Comparison of ENCODE assay signal across 23 cellular contexts in genomic region chr3:103950676-103951075, GRCh38.
"Had no signal": no experiment of that assay in that cellular context is flagged by ENCODE, and none has a peak within 500 bp of the region (broad histone marks: within the 10 kb centered on the region; RNA-seq: fewer than 3 reads in every experiment).

No MANE protein-coding gene starts in this region.

- DNase-seq: stimulated activated CD4-positive, alpha-beta T cell treated with anti-CD3 and anti-CD28 coated beads, Interleukin-2, amount 100 ng/mL, for 48 hours; stimulated activated CD4-positive, alpha-beta T cell treated with anti-CD3 and anti-CD28 coated beads, Interleukin-4, amount 100 ng/mL, for 1 hour; stimulated activated CD4-positive, alpha-beta T cell treated with anti-CD3 and anti-CD28 coated beads, Interleukin-4, amount 100 ng/mL, for 24 hours; stimulated activated CD4-positive, alpha-beta T cell treated with anti-CD3 and anti-CD28 coated beads, Interleukin-4, amount 100 ng/mL, for 4 hours; stimulated activated CD8-positive, alpha-beta memory T cell treated with anti-CD3 and anti-CD28 coated beads, Interleukin-4, amount 100 ng/mL, for 48 hours; stimulated activated naive B cell treated with anti-CD40 and anti-IgM and Interleukin-4, amounts not matched to agents 10 μg/mL and 1 μg/mL and 100 μg/mL, for 72 hours; stimulated activated naive CD4-positive, alpha-beta T cell; stimulated activated naive CD4-positive, alpha-beta T cell treated with Interleukin-2 at 50 U/mL for 16 hours; stimulated activated naive CD8-positive, alpha-beta T cell treated with anti-CD3 and anti-CD28 coated beads, Interleukin-15, amount 100 ng/mL, for 72 hours; stimulated activated naive CD8-positive, alpha-beta T cell treated with anti-CD3 and anti-CD28 coated beads, Interleukin-15, Interleukin-2, amounts not matched to agents 100 U/mL and 50 U/mL, for 24 hours; stomach; substantia nigra; testis; thyroid gland; tibial artery; transverse colon; trophoblast cell; upper lobe of left lung; upper lobe of right lung; uterus had no signal

- H3K4me1 ChIP-seq: stomach, suprapubic skin, testis, thyroid gland, tibial artery, tibial nerve, transverse colon, upper lobe of left lung, upper lobe of right lung, uterus had no signal

- H3K4me3 ChIP-seq: stomach, suprapubic skin, testis, thoracic aorta, thyroid gland, tibial artery, tibial nerve, transverse colon, upper lobe of left lung, upper lobe of right lung, uterus had no signal

- H3K27ac ChIP-seq: stomach, suprapubic skin, testis, thoracic aorta, thyroid gland, tibial artery, tibial nerve, transverse colon, upper lobe of left lung, upper lobe of right lung, uterus had no signal

- H3K36me3 ChIP-seq: stomach, suprapubic skin, thoracic aorta, thyroid gland, tibial artery, tibial nerve, transverse colon, upper lobe of left lung, upper lobe of right lung, uterus had no signal

- H3K9me3 ChIP-seq: stomach, suprapubic skin, testis, thoracic aorta, thyroid gland, tibial artery, tibial nerve, transverse colon, upper lobe of left lung, upper lobe of right lung, uterus had no signal

- H3K27me3 ChIP-seq: stomach, suprapubic skin, testis, thyroid gland, tibial artery, tibial nerve, transverse colon, upper lobe of left lung, upper lobe of right lung, uterus had no signal
